Comparison of ENCODE assay signal across 11 cellular contexts in the genomic region with DNA sequence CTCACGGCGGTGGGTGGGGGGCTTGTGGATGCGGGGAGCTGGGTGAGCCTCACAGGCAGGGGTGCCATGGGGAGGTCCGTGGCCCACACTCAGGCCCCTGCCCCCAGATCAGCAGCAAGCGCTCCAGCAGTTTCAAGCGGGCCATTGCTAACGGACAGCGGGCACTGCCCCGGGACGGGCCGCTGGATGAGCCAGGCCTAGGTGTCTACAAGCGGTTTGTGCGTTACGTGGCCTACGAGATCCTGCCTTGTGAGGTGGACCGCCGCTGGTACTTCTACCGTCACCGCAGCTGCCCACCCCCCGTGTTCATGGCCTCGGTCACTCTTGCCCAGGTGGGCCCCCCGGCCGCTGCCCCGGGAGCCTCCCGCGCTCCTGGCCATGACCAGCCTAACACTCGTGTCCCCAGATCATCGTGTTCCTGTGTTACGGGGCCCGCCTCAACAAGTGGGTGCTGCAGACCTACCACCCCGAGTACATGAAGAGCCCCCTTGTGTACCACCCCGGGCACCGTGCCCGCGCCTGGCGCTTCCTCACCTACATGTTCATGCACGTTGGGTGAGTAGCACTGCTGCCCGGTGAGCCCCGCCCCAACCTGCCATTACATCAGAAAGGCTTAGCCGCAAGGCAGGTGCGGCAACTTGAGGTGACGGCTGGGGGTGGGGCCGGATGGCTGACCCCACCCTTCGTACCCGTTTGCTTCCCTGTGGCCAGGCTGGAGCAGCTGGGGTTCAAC. TPM values are rescaled to one million over a fixed set of nuclear protein-coding genes. Genes with fewer than 3 reads are reported as not detected.
A peak's percentile ranks its signal among the peaks of the same experiment; 100 is the strongest.
DNase-seq lines count a peak whose midpoint lies in the region; ATAC-seq and FAIRE-seq lines count a peak whose summit lies in the region.
"Had no signal": no experiment of that assay in that cellular context is flagged by ENCODE, and none has a peak within 500 bp of the region (broad histone marks: within the 10 kb centered on the region; RNA-seq: fewer than 3 reads in every experiment).

No MANE protein-coding gene starts in this region.

- peaks cover 7 to 8% of the 10 kb centered on the region in 2 donors for H3K4me1 ChIP-seq in small intestine (ENCODE audit: control insufficient read depth in 2 of 2, insufficient read depth in 1 of 2, low read depth in 1 of 2, low read length in 1 of 2)

- DNase-seq in NCI-H526 (lab: John Stamatoyannopoulos, UW) (peak; percentile 65 to 82), NCI-H526 treated with DMSO at 0.1 percent for 48 hours (lab: John Stamatoyannopoulos, UW) (no peak), NCI-H2171 treated with DMSO at 0.1 percent for 48 hours (lab: John Stamatoyannopoulos, UW) (peak; percentile 76), small intestine (peak; percentile 94)
- DNase-seq in central memory CD4-positive, alpha-beta T cell = peak; percentile 67
- DNase-seq in stimulated activated CD4-positive, alpha-beta T cell treated with anti-CD3 and anti-CD28 coated beads, Interleukin-12 subunit alpha, Interleukin-12 subunit beta, amount 100 ng/mL, for 4 hours = no peak
- DNase-seq: MM.1S had no signal

- peaks cover 5 to 16% of the 10 kb centered on the region in 2 donors for H3K36me3 ChIP-seq in small intestine (ENCODE audit: control insufficient read depth in 2 of 2, insufficient read depth in 2 of 2, low read length in 2 of 2)

- 22 to 64% (median 41%) methylated on average over 40 to 45 of the region's 45 CpGs for WGBS in small intestine, 3 donors

- no peaks in the 10 kb centered on the region for H3K9me3 ChIP-seq in small intestine (ENCODE audit: control insufficient read depth, low read depth)
- H3K9me3 ChIP-seq: A549 had no signal

- peak overlapping the region in 1 of 2 donors; percentile 25 for H3K27ac ChIP-seq in small intestine (ENCODE audit: low read depth in 1 of 2, low read length in 1 of 2)

- H3K4me3 ChIP-seq in small intestine (ENCODE audit: low read depth in 1 of 2, low read length in 2 of 2) = no peak overlapping the region

- ATAC-seq in HG02981 (IDR thresholded peaks at IDR 0.05; ENCODE audit: unreplicated experiment) (no peak), HG03460 (IDR thresholded peaks at IDR 0.05; ENCODE audit: unreplicated experiment) (no peak)
- ATAC-seq: A549; stimulated activated effector memory CD8-positive, alpha-beta T cell treated with anti-CD3 and anti-CD28 coated beads, Interleukin-12 subunit alpha, Interleukin-12 subunit beta, amount 100 ng/mL, for 72 hours had no signal

- no peaks in the 10 kb centered on the region for H3K27me3 ChIP-seq in small intestine (ENCODE audit: control insufficient read depth in 2 of 2, insufficient read depth in 2 of 2, low read length in 2 of 2)

- FAIRE-seq in small intestine (lab: Jason Lieb, UNC) = no peak
- FAIRE-seq: A549 had no signal

RNA-seq across cellular contexts. Expression of gene RHBDL1, which starts 1.3 kb away (rescaled TPM):
- 1 to 10 TPM; 3.5 to 6.2 (median 5.8) TPM for polyA plus RNA-seq in small intestine

RNA-seq across cellular contexts. Expression of gene STUB1, which starts 3.5 kb away (rescaled TPM):
- polyA plus RNA-seq in small intestine = 100 to 1,000 TPM; 115 to 122 (median 121) TPM

RNA-seq across cellular contexts. Expression of gene JMJD8, which starts 7.4 kb away (rescaled TPM):
- 10 to 100 TPM; 23.0 to 46.2 (median 23.2) TPM for polyA plus RNA-seq in small intestine

RNA-seq across cellular contexts. Expression of gene RHOT2, which starts 8.8 kb away (rescaled TPM):
- polyA plus RNA-seq in small intestine = 100 to 1,000 TPM; 112 to 207 (median 206) TPM

RNA-seq across cellular contexts. Expression of gene WDR24, which starts 13.5 kb away (rescaled TPM):
- 1 to 10 TPM; 5.4 to 9.8 (median 8.9) TPM for polyA plus RNA-seq in small intestine

Comparison
In these comparisons a context has a peak if more than half of its experiments do, and no peak if none do; other contexts are left out.
1. DNase-seq: peak in NCI-H526 (2 of 2), NCI-H2171 treated with DMSO at 0.1 percent for 48 hours (single experiment), central memory CD4-positive, alpha-beta T cell (single experiment) and small intestine (single experiment); none in NCI-H526 treated with DMSO at 0.1 percent for 48 hours (single experiment) and stimulated activated CD4-positive, alpha-beta T cell treated with anti-CD3 and anti-CD28 coated beads, Interleukin-12 subunit alpha, Interleukin-12 subunit beta, amount 100 ng/mL, for 4 hours (single experiment).